In the genomic region with DNA sequence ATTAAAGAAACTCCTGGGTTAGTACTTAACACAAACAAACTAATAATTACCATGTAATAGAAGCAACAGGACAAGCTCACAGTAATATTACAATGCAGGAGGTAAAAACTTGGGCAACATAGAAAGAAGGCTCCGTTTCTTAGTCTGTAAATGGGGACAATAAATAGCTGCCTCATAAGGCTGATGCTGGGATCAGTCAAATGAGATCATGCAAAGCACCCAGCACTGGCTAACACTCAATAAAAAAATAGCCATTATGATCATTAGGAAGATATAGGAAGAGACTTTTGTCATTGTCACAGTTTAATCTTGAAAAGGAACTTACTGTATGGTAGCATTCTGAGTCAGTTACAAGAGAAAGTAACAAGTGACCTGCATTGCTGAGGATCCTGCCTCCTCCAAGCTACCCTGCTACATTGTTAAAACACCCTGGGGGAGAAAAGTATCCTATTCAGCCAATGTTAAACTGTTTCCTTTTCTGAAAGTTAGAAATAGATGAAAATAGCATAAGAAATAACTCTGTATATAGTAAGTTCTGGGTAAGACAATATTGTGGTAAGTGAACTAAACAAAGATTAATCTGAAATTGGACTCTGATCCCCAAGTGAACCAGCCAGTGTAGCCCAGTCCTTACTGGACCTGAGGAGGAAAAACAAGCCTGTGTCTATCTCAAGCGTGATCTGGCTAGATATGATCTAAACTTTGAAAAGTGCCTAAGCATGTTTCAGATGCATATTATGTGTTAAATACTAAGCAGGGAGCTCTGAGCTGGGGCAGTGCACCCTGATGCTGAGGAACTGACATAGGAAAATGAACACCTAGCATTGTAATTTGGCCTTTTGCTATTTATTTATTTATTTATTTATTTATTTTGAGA, we compare ENCODE assay signal across 19 cellular contexts. TPM values are rescaled to one million over a fixed set of nuclear protein-coding genes. Genes with fewer than 3 reads are reported as not detected.
DNase-seq lines count a peak whose midpoint lies in the region; ATAC-seq, FAIRE-seq and TF ChIP-seq lines count a peak whose summit lies in the region.
"Had no signal": no experiment of that assay in that cellular context is flagged by ENCODE, and none has a peak within 500 bp of the region (broad histone marks: within the 10 kb centered on the region; RNA-seq: fewer than 3 reads in every experiment).

No MANE protein-coding gene starts in this region.

- no peaks in the 10 kb centered on the region for H3K9me3 Mint-ChIP-seq in CD4-positive, alpha-beta T cell
- H3K9me3 Mint-ChIP-seq in GM23338 (peaks cover 3% of the 10 kb centered on the region; the same call in 1 of the 3 replicates), neural crest cell (no peaks in the 10 kb centered on the region)
- H3K9me3 Mint-ChIP-seq in activated naive CD4-positive, alpha-beta T cell treated with anti-CD3 and anti-CD28 coated beads, Interleukin-2, amount 10 ng/mL, durations not matched to agents 7 days and 5 days: no peaks in the 10 kb centered on the region
- H3K9me3 Mint-ChIP-seq: activated T-helper 2 cell treated with anti-CD3 and anti-CD28 coated beads, Interferon-gamma antibody, Interleukin-2, Interleukin-4, amounts not matched to agents 10 μg/mL and 5 μg/mL and 100 μg/mL, durations not matched to agents 14 hours and 24 hours and 36 hours had no signal

- CTCF ChIA-PET in CD4-positive, alpha-beta T cell (lab: Charles Lee): no interaction called here
- CTCF ChIA-PET in GM12878 (lab: Yijun Ruan, JAX): interaction anchor here (0.7 to 4.6 kb wide), 13 partner anchors 9 to 387 kb away, joined by 3 to 22 read pairs (median 3); no protein-coding TSS in a partner anchor
- CTCF ChIA-PET in activated naive CD4-positive, alpha-beta T cell treated with anti-CD3 and anti-CD28 coated beads, Interleukin-2, amount 10 ng/mL, durations not matched to agents 7 days and 5 days (lab: Charles Lee): interaction anchor here (0.6 kb wide), 1 partner anchor 277 kb away, joined by 3 read pairs; no protein-coding TSS in a partner anchor

- H3K27ac Mint-ChIP-seq in CD4-positive, alpha-beta T cell: no peak overlapping the region
- peak overlapping the region; percentile 45; the same call in 1 of the 2 replicates for H3K27ac Mint-ChIP-seq in GM23338
- no peak overlapping the region for H3K27ac Mint-ChIP-seq in neural crest cell (ENCODE audit: unreplicated experiment)
- no peak overlapping the region for H3K27ac Mint-ChIP-seq in activated naive CD4-positive, alpha-beta T cell treated with anti-CD3 and anti-CD28 coated beads, Interleukin-2, amount 10 ng/mL, durations not matched to agents 7 days and 5 days
- H3K27ac Mint-ChIP-seq: activated T-helper 2 cell treated with anti-CD3 and anti-CD28 coated beads, Interferon-gamma antibody, Interleukin-2, Interleukin-4, amounts not matched to agents 10 μg/mL and 5 μg/mL and 100 μg/mL, durations not matched to agents 14 hours and 24 hours and 36 hours; T-helper 17 cell had no signal

- POLR2A ChIA-PET in CD4-positive, alpha-beta T cell (lab: Charles Lee): no interaction called here
- POLR2A ChIA-PET in GM12878 (lab: Charles Lee): interaction anchor here (0.6 to 2.2 kb wide), 8 partner anchors 9 to 267 kb away, joined by 3 to 8 read pairs (median 4); no protein-coding TSS in a partner anchor

- peak; percentile 13 for FAIRE-seq in GM12878 (lab: Jason Lieb, UNC)
- FAIRE-seq: astrocyte had no signal

- no TSS peak for BruUV-seq in GM12878 (replicated peaks; lab: Mats Ljungman, UMichigan)

- peak overlapping the region; percentile 7; the same call in 1 of the 2 replicates for H3K4me3 ChIP-seq in GM23338
- H3K4me3 ChIP-seq in GM12878: 0 out of 2 replicates have a peak overlapping the region, but pooled peaks have one; percentile 5
- no peak overlapping the region for H3K4me3 ChIP-seq in thyroid gland (replicated peaks in 1 of 3)
- H3K4me3 ChIP-seq: GM23248 had no signal

- DNase-seq in CD4-positive, alpha-beta T cell: no peak
- DNase-seq in GM23338 (ENCODE audit: low spot score) (peak; percentile 45), GM12878 (ENCODE audit: low read depth, low spot score) (no peak), neural crest cell (ENCODE audit: low read depth, low spot score) (no peak), thyroid gland (no peak), AG08396 (ENCODE audit: low spot score) (no peak)
- DNase-seq in activated CD4-positive, alpha-beta T cell treated with anti-CD3 and anti-CD28 coated beads, Interleukin-2, amount 50 U/mL, for 1 hour: no peak
- DNase-seq in activated naive CD4-positive, alpha-beta T cell treated with anti-CD3 and anti-CD28 coated beads, Interleukin-2, amount 10 ng/mL, durations not matched to agents 7 days and 5 days: no peak
- DNase-seq: activated CD4-positive, alpha-beta T cell treated with anti-CD3 and anti-CD28 coated beads, Interleukin-2, amount 50 U/mL, for 48 hours; DMS79; effector CD4-positive, alpha-beta T cell; GM23248; KG1; mesenchymal stem cell; NCI-H146; NCI-H524 treated with DMSO at 0.1 percent for 48 hours; T-helper 17 cell had no signal

- in situ Hi-C loops in GM12878 (cut with MboI): no loop called here

- ATAC-seq in CD4-positive, alpha-beta T cell (ENCODE audit: poor library complexity): no peak
- no peak for ATAC-seq in GM23338
- ATAC-seq in GM12878: peak; percentile 11; the same call in 2 of the 3 replicates
- ATAC-seq: T-helper 17 cell had no signal

- intact Hi-C loops in CD4-positive, alpha-beta T cell (cut with DNase I, micrococcal nuclease): loop anchor here in 1 of 2 experiments (10.0 kb wide), 1 partner anchor 1081 kb away; a partner anchor contains a TSS
- intact Hi-C loops in GM12878 (cut with micrococcal nuclease; ENCODE audit: unreplicated experiment) (no loop called here), thyroid gland (cut with DNase I) (no loop called here)

- H3K27me3 Mint-ChIP-seq in CD4-positive, alpha-beta T cell: no peaks in the 10 kb centered on the region
- H3K27me3 Mint-ChIP-seq in GM23338 (ENCODE audit: insufficient read depth, low read depth, poor library complexity): peaks cover 14% of the 10 kb centered on the region
- no peaks in the 10 kb centered on the region for H3K27me3 Mint-ChIP-seq in neural crest cell (ENCODE audit: low read depth)
- H3K27me3 Mint-ChIP-seq in activated naive CD4-positive, alpha-beta T cell treated with anti-CD3 and anti-CD28 coated beads, Interleukin-2, amount 10 ng/mL, durations not matched to agents 7 days and 5 days: peaks cover 2% of the 10 kb centered on the region
- H3K27me3 Mint-ChIP-seq: T-helper 17 cell had no signal

- 97% methylated on average over 2 of the region's 2 CpGs for WGBS in GM12878 (ENCODE audit: insufficient coverage, insufficient replicate concordance, low lambda C conversion rate, missing lambda C conversion rate)
- WGBS in thyroid gland, 2 donors: 86 to 90% methylated on average over 2 of the region's 2 CpGs

- H3K79me2 ChIP-seq in GM23338 (replicated peaks; ENCODE audit: insufficient read depth) (peaks cover 9% of the 10 kb centered on the region), GM12878 (ENCODE audit: control insufficient read depth, insufficient read depth, low read length) (peaks cover 28% of the 10 kb centered on the region)

- H4K20me1 ChIP-seq in GM23338 (replicated peaks; ENCODE audit: insufficient read depth): peaks cover 7% of the 10 kb centered on the region
- H4K20me1 ChIP-seq in GM12878 (ENCODE audit: control insufficient read depth, insufficient read depth): no peaks in the 10 kb centered on the region

- no peaks in the 10 kb centered on the region for H3K27me3 ChIP-seq in CD4-positive, alpha-beta T cell (ENCODE audit: control insufficient read depth, insufficient read depth, low read length)
- H3K27me3 ChIP-seq in GM23338 (ENCODE audit: insufficient read depth): no peaks in the 10 kb centered on the region
- H3K27me3 ChIP-seq in GM12878 (replicated peaks in 1 of 2; ENCODE audit: control insufficient read depth in 2 of 2, insufficient read depth in 2 of 2, low read length in 1 of 2): no peaks in the 10 kb centered on the region
- no peaks in the 10 kb centered on the region for H3K27me3 ChIP-seq in thyroid gland

- no peaks in the 10 kb centered on the region for H3K9me3 ChIP-seq in CD4-positive, alpha-beta T cell (ENCODE audit: control insufficient read depth, low read length)
- no peaks in the 10 kb centered on the region for H3K9me3 ChIP-seq in GM12878 (replicated peaks; ENCODE audit: control insufficient read depth, insufficient read depth, low read length)
- no peaks in the 10 kb centered on the region for H3K9me3 ChIP-seq in thyroid gland

- H3K9me2 ChIP-seq in GM23338 (ENCODE audit: insufficient read depth): no peaks in the 10 kb centered on the region

- H3F3A ChIP-seq in GM23338 (replicated peaks; ENCODE audit: low read depth): peaks cover 11% of the 10 kb centered on the region; the same call in 1 of the 2 replicates

- peak overlapping the region; percentile 42 for H3K4me3 Mint-ChIP-seq in CD4-positive, alpha-beta T cell
- H3K4me3 Mint-ChIP-seq in GM23338: no peak overlapping the region
- H3K4me3 Mint-ChIP-seq in neural crest cell: peak overlapping the region; percentile 34
- H3K4me3 Mint-ChIP-seq in activated naive CD4-positive, alpha-beta T cell treated with anti-CD3 and anti-CD28 coated beads, Interleukin-2, amount 10 ng/mL, durations not matched to agents 7 days and 5 days: no peak overlapping the region
- H3K4me3 Mint-ChIP-seq: T-helper 17 cell had no signal

- no peaks in the 10 kb centered on the region for H3K36me3 ChIP-seq in GM23338 (ENCODE audit: insufficient read depth)
- H3K36me3 ChIP-seq in GM12878 (ENCODE audit: control insufficient read depth in 2 of 2, insufficient read depth in 2 of 2, low read length in 1 of 2): no peaks in the 10 kb centered on the region
- H3K36me3 ChIP-seq in thyroid gland: no peaks in the 10 kb centered on the region

- no peak for TF ChIP-seq RAD21 in GM12878 (IDR thresholded peaks at IDR 0.05; ENCODE audit: insufficient read depth, low read depth, low read length)

- peak overlapping the region; percentile 47 for H3K4me2 ChIP-seq in GM23338
- peak overlapping the region; percentile 68 for H3K4me2 ChIP-seq in GM12878 (ENCODE audit: control insufficient read depth, insufficient read depth)

- peaks cover 14% of the 10 kb centered on the region for H3K4me1 Mint-ChIP-seq in CD4-positive, alpha-beta T cell (ENCODE audit: low read depth)
- H3K4me1 Mint-ChIP-seq in GM23338: peaks cover 42% of the 10 kb centered on the region
- peaks cover 29% of the 10 kb centered on the region for H3K4me1 Mint-ChIP-seq in neural crest cell
- peaks cover 10% of the 10 kb centered on the region for H3K4me1 Mint-ChIP-seq in activated naive CD4-positive, alpha-beta T cell treated with anti-CD3 and anti-CD28 coated beads, Interleukin-2, amount 10 ng/mL, durations not matched to agents 7 days and 5 days

- no peak for TF ChIP-seq CTCF in CD4-positive, alpha-beta T cell (IDR thresholded peaks at IDR 0.05)
- no peak for TF ChIP-seq CTCF in GM23338 (conservative IDR thresholded peaks at IDR 0.05; ENCODE audit: low read depth in 2 of 2)
- no peak for TF ChIP-seq CTCF in GM12878 (IDR thresholded peaks at IDR 0.05 in 2 of 3, conservative IDR thresholded peaks at IDR 0.05 in 1 of 3; ENCODE audit: control insufficient read depth in 2 of 3, extremely low read depth in 1 of 3, insufficient read depth in 1 of 3, low read depth in 3 of 3, low read length in 3 of 3)
- TF ChIP-seq CTCF in neural crest cell (conservative IDR thresholded peaks at IDR 0.05): no peak
- TF ChIP-seq CTCF in thyroid gland (IDR thresholded peaks at IDR 0.05): no peak

- peaks cover 54% of the 10 kb centered on the region for H3K4me1 ChIP-seq in GM23338 (ENCODE audit: insufficient read depth)
- H3K4me1 ChIP-seq in GM12878 (ENCODE audit: control insufficient read depth, insufficient read depth, low read length): peaks cover 9% of the 10 kb centered on the region
- H3K4me1 ChIP-seq in thyroid gland: peaks cover 14 to 16% of the 10 kb centered on the region in 2 donors

- SMC1A ChIA-PET in GM12878 (lab: Charles Lee; ENCODE audit: uncharacterized antibody, unreplicated experiment): interaction anchor here (0.7 to 2.7 kb wide), 24 partner anchors 9 to 387 kb away, joined by 3 to 11 read pairs (median 4); no protein-coding TSS in a partner anchor

- H3K27ac ChIP-seq in CD4-positive, alpha-beta T cell (ENCODE audit: low read depth, low read length): no peak overlapping the region
- 0 out of 2 replicates have a peak overlapping the region, but pooled peaks have one; percentile 11 for H3K27ac ChIP-seq in GM23338 (ENCODE audit: low read depth)
- H3K27ac ChIP-seq in GM12878 (ENCODE audit: control insufficient read depth, insufficient read depth): no peak overlapping the region
- H3K27ac ChIP-seq in thyroid gland: no peak overlapping the region
- H3K27ac ChIP-seq: GM23248 had no signal

- H2AFZ ChIP-seq in GM23338 (no peak overlapping the region), GM12878 (ENCODE audit: control insufficient read depth, low read depth, low read length) (no peak overlapping the region; the same call in 1 of the 2 replicates)
- H2AFZ ChIP-seq: GM23248 had no signal

- peaks cover 8% of the 10 kb centered on the region for H3K36me3 Mint-ChIP-seq in CD4-positive, alpha-beta T cell (ENCODE audit: low read depth)
- H3K36me3 Mint-ChIP-seq in GM23338 (ENCODE audit: low read depth) (peaks cover 13% of the 10 kb centered on the region; the same call in 2 of the 3 replicates), neural crest cell (ENCODE audit: low read depth) (no peaks in the 10 kb centered on the region)
- H3K36me3 Mint-ChIP-seq in activated naive CD4-positive, alpha-beta T cell treated with anti-CD3 and anti-CD28 coated beads, Interleukin-2, amount 10 ng/mL, durations not matched to agents 7 days and 5 days: no peaks in the 10 kb centered on the region

- no peak overlapping the region for H3K9ac ChIP-seq in GM12878 (ENCODE audit: control insufficient read depth, insufficient read depth, low read length)
- H3K9ac ChIP-seq: GM23248 had no signal

- TF ChIP-seq POLR2A in GM12878 (IDR thresholded peaks at IDR 0.05; ENCODE audit: low read depth, low read length) (no peak), thyroid gland (IDR thresholded peaks at IDR 0.05) (no peak)

- TF ChIP-seq EP300 in GM12878 (IDR thresholded peaks at IDR 0.05; ENCODE audit: borderline replicate concordance in 1 of 2, control insufficient read depth in 1 of 2, low read depth in 2 of 2, low read length in 2 of 2): no peak

- RAD21 ChIA-PET in GM12878 (lab: Charles Lee; ENCODE audit: unreplicated experiment): interaction anchor here (0.7 to 5.4 kb wide), 14 partner anchors 8 to 386 kb away, joined by 3 to 44 read pairs (median 3); no protein-coding TSS in a partner anchor

RNA-seq across cellular contexts. Expression of a gene that starts 3.6 kb away (rescaled TPM):
- total RNA-seq in CD4-positive, alpha-beta T cell: 10 to 100 TPM; 86.7 to 92.3 TPM
- total RNA-seq in GM23338 (2014; rRNA removed; shearing (Covaris generic)): 67.2 and 69.7 TPM in 2 replicates
- polyA plus RNA-seq in GM23338 (2016; fragmentation: Nextera tagmentation; extraction: Ambion mirVana): 29.5 and 32.3 TPM in 2 replicates
- 56.5 and 57.3 TPM in 2 replicates for total RNA-seq in GM12878 (2013; cell fraction: nucleolus; rRNA removed)
- 70.4 and 77.0 TPM in 2 replicates for total RNA-seq in GM12878 (2014; rRNA removed)
- 89.9 and 91.6 TPM in 2 replicates for total RNA-seq in GM12878 (2014; rRNA removed; fragmentation: Illumina TruSeq; extraction: Trizol)
- total RNA-seq in GM12878 (2021): 81.1 and 82.9 TPM in 2 replicates
- polyA plus RNA-seq in GM12878 (2011; ENCODE audit: low read depth): 27.8 TPM
- polyA plus RNA-seq in GM12878 (2011; rRNA removed): 61.8 and 103 TPM in 2 replicates
- 20.3 and 24.5 TPM in 2 replicates for polyA plus RNA-seq in GM12878 (2011; cell fraction: cytosol; rRNA removed)
- polyA plus RNA-seq in GM12878 (2011; cell fraction: nucleus; rRNA removed): 9.7 and 12.0 TPM in 2 replicates
- polyA plus RNA-seq in GM12878 (2012): 60.5 and 61.5 TPM in 2 replicates
- polyA plus RNA-seq in GM12878 (2014; fragmentation: Illumina TruSeq; extraction: Trizol): 84.0 and 110 TPM in 2 replicates
- 10 to 100 TPM; 26.6 to 36.6 TPM for polyA plus RNA-seq in GM12878 (2014; fragmentation: Nextera tagmentation; extraction: Ambion mirVana)
- 53.3 and 56.8 TPM in 2 replicates for polyA plus RNA-seq in GM12878 (2014; rRNA removed)
- polyA plus RNA-seq in GM12878 (2016; fragmentation: Nextera tagmentation; extraction: Ambion mirVana): 10 to 100 TPM; 27.0 to 64.4 TPM
- polyA minus RNA-seq in GM12878 (2011; rRNA and poly(A)+ RNA removed): 27.8 and 40.1 TPM in 2 replicates
- polyA minus RNA-seq in GM12878 (2011; cell fraction: cytosol; rRNA and poly(A)+ RNA removed): 21.4 and 23.3 TPM in 2 replicates
- polyA minus RNA-seq in GM12878 (2011; cell fraction: nucleus; rRNA and poly(A)+ RNA removed): 11.8 and 22.6 TPM in 2 replicates
- 59.1 and 59.2 TPM in 2 replicates for total RNA-seq in neural crest cell
- 100 to 1,000 TPM; 102 to 125 (median 110) TPM for total RNA-seq in thyroid gland

Comparison
In these comparisons a context has a peak if more than half of its experiments do, and no peak if none do; other contexts are left out.
1. H3K4me3 Mint-ChIP-seq: peak in CD4-positive, alpha-beta T cell (single experiment) and neural crest cell (single experiment); none in GM23338 (single experiment) and activated naive CD4-positive, alpha-beta T cell treated with anti-CD3 and anti-CD28 coated beads, Interleukin-2, amount 10 ng/mL, durations not matched to agents 7 days and 5 days (single experiment).
2. H3K4me3 ChIP-seq: peak in GM23338 (single experiment) and GM12878 (single experiment); none in thyroid gland (0 of 3).